In the genomic region with DNA sequence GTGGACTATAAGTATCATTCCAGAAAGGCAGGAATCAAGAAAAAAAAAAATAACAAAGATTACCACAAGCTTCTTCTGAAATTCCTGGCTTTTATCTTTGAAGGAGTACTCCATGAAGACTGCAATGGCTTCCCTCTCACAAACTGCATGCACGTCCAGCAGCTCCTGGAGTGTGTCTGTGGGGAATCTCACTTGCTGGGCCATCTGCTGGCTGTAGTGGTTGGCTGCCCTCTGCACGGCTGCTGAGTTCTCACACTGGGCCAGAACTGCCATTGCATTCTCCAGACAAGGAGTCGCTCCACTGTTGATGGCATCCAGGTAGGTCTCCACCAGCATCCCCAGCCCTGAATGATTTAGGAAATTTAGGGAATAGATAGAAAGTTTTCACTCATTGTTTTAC, we compare ENCODE assay signal across 2 cellular contexts.
TF ChIP-seq lines count a peak whose summit lies in the region.

No MANE protein-coding gene starts in this region.

TF ChIP-seq in IMR-90, 13 proteins besides CTCF, POLR2A, EP300 and RAD21:
- peak; percentile 48; the same call in 1 of the 2 replicates for TF ChIP-seq SMC3 (IDR thresholded peaks at IDR 0.05; ENCODE audit: low read depth, low read length)
- TF ChIP-seq CEBPB (IDR thresholded peaks at IDR 0.05; ENCODE audit: low read depth, low read length): no peak

TF ChIP-seq in HepG2, 621 proteins besides CTCF, POLR2A, EP300 and RAD21:
- no peak for TF ChIP-seq HNRNPK (IDR thresholded peaks at IDR 0.05; ENCODE audit: low read depth, low read length, poor library complexity, severe bottlenecking)
- no peak for TF ChIP-seq ZNF883 (CRISPR knock-in tag; IDR thresholded peaks at IDR 0.05; ENCODE audit: not compliant biosample characterization)
- peak; percentile 61; the same call in 1 of the 2 replicates for TF ChIP-seq ZNF317 (CRISPR knock-in tag; IDR thresholded peaks at IDR 0.05)
- TF ChIP-seq, protein P1, sequence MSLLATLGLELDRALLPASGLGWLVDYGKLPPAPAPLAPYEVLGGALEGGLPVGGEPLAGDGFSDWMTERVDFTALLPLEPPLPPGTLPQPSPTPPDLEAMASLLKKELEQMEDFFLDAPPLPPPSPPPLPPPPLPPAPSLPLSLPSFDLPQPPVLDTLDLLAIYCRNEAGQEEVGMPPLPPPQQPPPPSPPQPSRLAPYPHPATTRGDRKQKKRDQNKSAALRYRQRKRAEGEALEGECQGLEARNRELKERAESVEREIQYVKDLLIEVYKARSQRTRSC (CRISPR knock-in tag; IDR thresholded peaks at IDR 0.05; ENCODE audit: low read depth): no peak
- TF ChIP-seq SOX13 (IDR thresholded peaks at IDR 0.05): no peak
- no peak for TF ChIP-seq SOX13 (CRISPR knock-in tag; conservative IDR thresholded peaks at IDR 0.05 in 1 of 2, IDR thresholded peaks at IDR 0.05 in 1 of 2)
- peak; percentile 54; the same call in 1 of the 2 replicates for TF ChIP-seq SMC3 (IDR thresholded peaks at IDR 0.05; ENCODE audit: low read length)
- TF ChIP-seq ZKSCAN8 (CRISPR knock-in tag; IDR thresholded peaks at IDR 0.05; ENCODE audit: borderline replicate concordance): no peak
- TF ChIP-seq CHD4 (IDR thresholded peaks at IDR 0.05; ENCODE audit: borderline replicate concordance, low read length): no peak
- TF ChIP-seq, protein P2, sequence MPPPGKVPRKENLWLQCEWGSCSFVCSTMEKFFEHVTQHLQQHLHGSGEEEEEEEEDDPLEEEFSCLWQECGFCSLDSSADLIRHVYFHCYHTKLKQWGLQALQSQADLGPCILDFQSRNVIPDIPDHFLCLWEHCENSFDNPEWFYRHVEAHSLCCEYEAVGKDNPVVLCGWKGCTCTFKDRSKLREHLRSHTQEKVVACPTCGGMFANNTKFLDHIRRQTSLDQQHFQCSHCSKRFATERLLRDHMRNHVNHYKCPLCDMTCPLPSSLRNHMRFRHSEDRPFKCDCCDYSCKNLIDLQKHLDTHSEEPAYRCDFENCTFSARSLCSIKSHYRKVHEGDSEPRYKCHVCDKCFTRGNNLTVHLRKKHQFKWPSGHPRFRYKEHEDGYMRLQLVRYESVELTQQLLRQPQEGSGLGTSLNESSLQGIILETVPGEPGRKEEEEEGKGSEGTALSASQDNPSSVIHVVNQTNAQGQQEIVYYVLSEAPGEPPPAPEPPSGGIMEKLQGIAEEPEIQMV (CRISPR knock-in tag; IDR thresholded peaks at IDR 0.05; ENCODE audit: low read depth): no peak
- no peak for TF ChIP-seq KLF16 (CRISPR knock-in tag; IDR thresholded peaks at IDR 0.05)
- no peak for TF ChIP-seq ZNF329 (CRISPR knock-in tag; IDR thresholded peaks at IDR 0.05; ENCODE audit: low read depth)
- TF ChIP-seq ZNF780A (CRISPR knock-in tag; IDR thresholded peaks at IDR 0.05): no peak
- TF ChIP-seq, protein P3, sequence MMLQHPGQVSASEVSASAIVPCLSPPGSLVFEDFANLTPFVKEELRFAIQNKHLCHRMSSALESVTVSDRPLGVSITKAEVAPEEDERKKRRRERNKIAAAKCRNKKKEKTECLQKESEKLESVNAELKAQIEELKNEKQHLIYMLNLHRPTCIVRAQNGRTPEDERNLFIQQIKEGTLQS (CRISPR knock-in tag; IDR thresholded peaks at IDR 0.05): no peak
- no peak for TF ChIP-seq HNRNPH1 (optimal IDR thresholded peaks at IDR 0.05; ENCODE audit: low read depth, low read length)
- no peak for TF ChIP-seq MAZ (IDR thresholded peaks at IDR 0.05; ENCODE audit: borderline replicate concordance, low read depth, low read length)
- no peak for TF ChIP-seq MAZ (CRISPR knock-in tag; IDR thresholded peaks at IDR 0.05; ENCODE audit: low read depth)
- TF ChIP-seq NR3C1 (CRISPR knock-in tag; IDR thresholded peaks at IDR 0.05): no peak
- no peak for TF ChIP-seq MIER3 (CRISPR knock-in tag; IDR thresholded peaks at IDR 0.05; ENCODE audit: borderline replicate concordance)
- TF ChIP-seq, protein P4, sequence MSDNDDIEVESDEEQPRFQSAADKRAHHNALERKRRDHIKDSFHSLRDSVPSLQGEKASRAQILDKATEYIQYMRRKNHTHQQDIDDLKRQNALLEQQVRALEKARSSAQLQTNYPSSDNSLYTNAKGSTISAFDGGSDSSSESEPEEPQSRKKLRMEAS (IDR thresholded peaks at IDR 0.05): no peak
- peak; percentile 60 for TF ChIP-seq STAG1 (CRISPR knock-in tag; IDR thresholded peaks at IDR 0.05)
